ENCODE assay signal across 13 cellular contexts in genomic region chr1:209402697-209403096, GRCh38.
"Had no signal": no experiment of that assay in that cellular context is flagged by ENCODE, and none has a peak within 500 bp of the region (broad histone marks: within the 10 kb centered on the region; RNA-seq: fewer than 3 reads in every experiment).

No MANE protein-coding gene starts in this region.

- H3K27me3 Mint-ChIP-seq: naive B cell; stimulated activated memory B cell treated with anti-CD40 and anti-IgM and Interleukin-4, amounts not matched to agents 10 μg/mL and 1 μg/mL and 100 μg/mL, for 72 hours had no signal

- H3K4me3 Mint-ChIP-seq: activated naive CD4-positive, alpha-beta T cell treated with anti-CD3 and anti-CD28 coated beads, Interleukin-2, amount 50 U/mL, for 24 hours; activated T-cell treated with anti-CD3 and anti-CD28 coated beads, Interleukin-2, amount 50 U/mL, for 24 hours; brain; naive B cell; neural progenitor cell; stimulated activated memory B cell treated with anti-CD40 and anti-IgM and Interleukin-4, amounts not matched to agents 10 μg/mL and 1 μg/mL and 100 μg/mL, for 72 hours had no signal

- ATAC-seq: gastrocnemius medialis; heart right ventricle; left colon; stimulated activated memory B cell treated with anti-CD40 and anti-IgM and Interleukin-4, amounts not matched to agents 10 μg/mL and 1 μg/mL and 100 μg/mL, for 72 hours had no signal

- DNase-seq: activated CD4-positive, alpha-beta T cell treated with anti-CD3 and anti-CD28 coated beads, Interleukin-2, amount 50 U/mL, for 48 hours; activated T-cell treated with anti-CD3 and anti-CD28 coated beads, Interleukin-2, amount 50 U/mL, for 24 hours; effector memory CD4-positive, alpha-beta T cell; gastrocnemius medialis; heart right ventricle; left colon; lower lobe of right lung; naive B cell; ovary had no signal

- H3K36me3 Mint-ChIP-seq: activated naive CD4-positive, alpha-beta T cell treated with anti-CD3 and anti-CD28 coated beads, Interleukin-2, amount 50 U/mL, for 24 hours; brain; naive B cell; neural progenitor cell; stimulated activated memory B cell treated with anti-CD40 and anti-IgM and Interleukin-4, amounts not matched to agents 10 μg/mL and 1 μg/mL and 100 μg/mL, for 72 hours had no signal

- H3K4me1 Mint-ChIP-seq: activated naive CD4-positive, alpha-beta T cell treated with anti-CD3 and anti-CD28 coated beads, Interleukin-2, amount 50 U/mL, for 24 hours; naive B cell; stimulated activated memory B cell treated with anti-CD40 and anti-IgM and Interleukin-4, amounts not matched to agents 10 μg/mL and 1 μg/mL and 100 μg/mL, for 72 hours had no signal

- H3K27ac Mint-ChIP-seq: activated naive CD4-positive, alpha-beta T cell treated with anti-CD3 and anti-CD28 coated beads, Interleukin-2, amount 50 U/mL, for 24 hours; activated T-cell treated with anti-CD3 and anti-CD28 coated beads, Interleukin-2, amount 50 U/mL, for 24 hours; brain; naive B cell; neural progenitor cell; stimulated activated memory B cell treated with anti-CD40 and anti-IgM and Interleukin-4, amounts not matched to agents 10 μg/mL and 1 μg/mL and 100 μg/mL, for 72 hours had no signal

- H3K9me3 Mint-ChIP-seq: activated naive CD4-positive, alpha-beta T cell treated with anti-CD3 and anti-CD28 coated beads, Interleukin-2, amount 50 U/mL, for 24 hours; activated T-cell treated with anti-CD3 and anti-CD28 coated beads, Interleukin-2, amount 50 U/mL, for 24 hours; naive B cell; neural progenitor cell had no signal
